8 cellular contexts compared by ENCODE assay signal in the genomic region with DNA sequence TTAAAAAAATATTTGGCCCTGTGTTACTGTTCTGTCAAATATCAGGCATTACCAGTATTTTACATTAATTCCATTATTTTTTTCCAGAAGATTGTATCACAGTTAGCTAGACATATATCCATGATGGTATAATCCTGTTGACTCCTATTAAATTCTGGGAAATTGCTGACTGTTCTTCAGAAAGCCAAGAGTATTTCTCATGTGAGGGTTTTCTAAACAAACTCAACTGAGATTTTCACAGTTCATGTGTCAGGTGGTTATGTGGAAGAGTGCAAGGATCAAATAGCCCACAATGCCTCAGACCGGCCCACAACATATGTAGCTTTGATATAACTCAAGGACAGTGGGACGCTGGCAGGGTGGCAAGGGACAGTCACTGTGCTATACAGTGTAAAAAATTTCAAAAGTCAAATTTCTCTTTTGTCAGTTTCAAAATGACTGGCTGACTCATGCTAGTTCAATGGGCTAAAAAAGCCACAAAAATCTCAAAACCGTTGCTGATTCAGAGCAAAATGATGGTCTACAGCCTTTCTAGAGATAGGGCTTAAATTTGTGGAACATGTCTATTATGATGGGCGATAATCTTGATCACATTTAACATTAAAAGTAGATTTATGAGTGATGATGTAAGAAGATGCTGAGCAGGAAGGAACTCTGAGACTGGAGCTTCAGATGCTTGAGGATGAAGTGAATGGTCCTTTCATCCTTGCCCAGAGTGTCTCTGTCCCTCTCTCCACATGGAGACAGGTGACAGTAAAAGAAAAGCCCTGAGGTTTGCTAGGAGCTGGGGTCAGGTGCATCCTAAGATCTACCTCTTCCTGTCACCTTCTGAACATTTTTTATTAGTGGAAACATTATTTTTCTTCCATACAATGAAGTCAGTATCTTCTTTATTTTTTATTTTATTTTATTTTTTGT.
A peak's percentile ranks its signal among the peaks of the same experiment; 100 is the strongest.
DNase-seq lines count a peak whose midpoint lies in the region; ATAC-seq lines count a peak whose summit lies in the region.

No MANE protein-coding gene starts in this region.

- no peak overlapping the region for H3K4me3 ChIP-seq in right cardiac atrium (ENCODE audit: low read length)

- H3K9me3 ChIP-seq in right cardiac atrium (ENCODE audit: control insufficient read depth, low read length) = no peaks in the 10 kb centered on the region

- no peak overlapping the region for H3K27ac ChIP-seq in right cardiac atrium (ENCODE audit: low read length)

- intact Hi-C loops in sciatic nerve (cut with DNase I) = no loop called here
- intact Hi-C loops in right cardiac atrium (cut with DNase I) = no loop called here

- no peaks in the 10 kb centered on the region for H3K27me3 ChIP-seq in right cardiac atrium (ENCODE audit: control insufficient read depth, insufficient read depth)

- no peaks in the 10 kb centered on the region for H3K4me1 ChIP-seq in right cardiac atrium (ENCODE audit: control insufficient read depth, insufficient read depth, low read length)

- peak; percentile 93 for ATAC-seq in GM18907 (IDR thresholded peaks at IDR 0.05; ENCODE audit: unreplicated experiment)
- ATAC-seq in HG02884 (IDR thresholded peaks at IDR 0.05; ENCODE audit: unreplicated experiment) = peak; percentile 93
- peak; percentile 40 for ATAC-seq in sciatic nerve
- ATAC-seq in right cardiac atrium = no peak

- WGBS in right cardiac atrium = 80% methylated on average over 4 of the region's 4 CpGs

- DNase-seq in RPMI7951 (ENCODE audit: low read depth) = peak; percentile 89
- no peak for DNase-seq in sciatic nerve (ENCODE audit: low spot score)
- DNase-seq in ecto neural progenitor cell (ENCODE audit: low spot score) = no peak
- DNase-seq in stimulated activated CD4-positive, alpha-beta T cell treated with anti-CD3 and anti-CD28 coated beads, Interleukin-15, amount 100 ng/mL, for 24 hours = no peak
- DNase-seq in NCI-H446 treated with DMSO at 0.1 percent for 48 hours (lab: John Stamatoyannopoulos, UW) = no peak
- no peak for DNase-seq in right cardiac atrium

Comparison
In these comparisons a context has a peak if more than half of its experiments do, and no peak if none do; other contexts are left out.
1. ATAC-seq: peak in GM18907 (single experiment), HG02884 (single experiment) and sciatic nerve (single experiment); none in right cardiac atrium (0 of 2).